1 cellular context compared by ENCODE assay signal in the genomic region with DNA sequence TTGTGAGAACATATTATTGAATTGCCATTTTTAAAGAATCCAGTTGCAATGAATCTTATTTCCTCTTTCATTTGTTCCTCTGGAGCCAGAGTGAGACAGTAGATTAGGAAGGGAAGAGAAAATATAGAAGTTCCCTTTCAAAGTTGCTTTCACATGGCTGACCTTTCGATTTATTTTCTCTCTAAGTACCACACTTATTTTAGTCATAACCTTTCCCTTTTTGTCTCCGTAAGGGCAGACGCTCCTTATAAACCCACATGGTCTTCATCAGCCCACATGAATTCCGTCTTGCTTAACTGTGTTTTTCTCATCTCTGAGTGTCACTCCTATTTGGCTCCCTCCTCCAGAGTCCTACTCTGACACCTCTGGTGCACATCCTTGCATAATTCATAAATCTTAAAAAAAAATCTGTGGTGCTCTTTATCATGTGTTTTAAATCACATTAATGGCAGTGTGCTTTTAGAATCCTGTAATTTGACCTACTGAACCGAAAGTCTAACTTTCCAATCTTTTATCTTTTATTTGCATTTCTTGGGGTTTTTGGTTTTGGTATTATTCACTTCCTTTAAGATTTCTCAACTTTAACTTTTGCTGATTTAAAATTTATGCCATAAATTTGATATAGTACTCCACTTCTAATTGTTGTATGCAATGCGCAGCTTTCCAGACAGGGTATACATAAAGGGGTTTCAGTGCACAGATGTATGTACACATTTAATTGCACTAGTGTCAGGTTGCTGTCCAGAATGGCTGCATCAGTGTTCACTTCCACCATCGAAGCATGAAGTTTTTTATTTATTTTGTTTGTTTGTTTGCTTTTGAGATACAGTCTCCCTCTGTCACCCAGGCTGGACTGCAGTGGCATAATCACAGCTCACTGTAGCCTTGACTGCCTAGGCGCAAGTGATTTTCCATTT.
TF ChIP-seq lines count a peak whose summit lies in the region.

No MANE protein-coding gene starts in this region.

TF ChIP-seq in GM12878, 131 proteins besides CTCF, POLR2A, EP300 and RAD21:
- TF ChIP-seq JUNB (IDR thresholded peaks at IDR 0.05) (0 out of 2 replicates have a peak, but pooled peaks have one; percentile 46), HDAC6 (IDR thresholded peaks at IDR 0.05; ENCODE audit: unreplicated experiment) (no peak), MTA3 (IDR thresholded peaks at IDR 0.05; ENCODE audit: borderline replicate concordance, low read length) (no peak), MYB (IDR thresholded peaks at IDR 0.05; ENCODE audit: borderline replicate concordance, low read depth, low read length) (no peak), MTA2 (IDR thresholded peaks at IDR 0.05; ENCODE audit: low read depth) (peak; percentile 20; the same call in 1 of the 2 replicates), ATF7 (IDR thresholded peaks at IDR 0.05; ENCODE audit: low read depth) (0 out of 2 replicates have a peak, but pooled peaks have one; percentile 10), CBX3 (IDR thresholded peaks at IDR 0.05; ENCODE audit: borderline replicate concordance, low read depth) (no peak), CEBPB (IDR thresholded peaks at IDR 0.05; ENCODE audit: borderline replicate concordance in 1 of 2, low read depth in 2 of 2, low read length in 2 of 2) (no peak), MEF2A (IDR thresholded peaks at IDR 0.05; ENCODE audit: insufficient read depth, low read depth, low read length) (0 out of 2 replicates have a peak, but pooled peaks have one; percentile 34), RBBP5 (conservative IDR thresholded peaks at IDR 0.05) (no peak), RELA (IDR thresholded peaks at IDR 0.05; ENCODE audit: borderline replicate concordance, partially characterized antibody) (no peak), TCF12 (IDR thresholded peaks at IDR 0.05; ENCODE audit: low read depth, low read length) (no peak), ASH2L (IDR thresholded peaks at IDR 0.05; ENCODE audit: borderline replicate concordance, low read depth) (no peak), GABPA (IDR thresholded peaks at IDR 0.05; ENCODE audit: low read depth) (no peak), ZNF207 (IDR thresholded peaks at IDR 0.05; ENCODE audit: borderline replicate concordance) (no peak), TBL1XR1 (IDR thresholded peaks at IDR 0.05; ENCODE audit: low read depth, low read length) (no peak), FOXK2 (IDR thresholded peaks at IDR 0.05) (no peak), ZNF384 (IDR thresholded peaks at IDR 0.05; ENCODE audit: borderline replicate concordance, low read depth, low read length) (0 out of 2 replicates have a peak, but pooled peaks have one; percentile 17), IKZF1 (conservative IDR thresholded peaks at IDR 0.05) (peak; percentile 62), NR2C1 (IDR thresholded peaks at IDR 0.05) (0 out of 2 replicates have a peak, but pooled peaks have one; percentile 5), CBFB (IDR thresholded peaks at IDR 0.05; ENCODE audit: low read depth) (0 out of 2 replicates have a peak, but pooled peaks have one; percentile 39), POU2F2 (IDR thresholded peaks at IDR 0.05; ENCODE audit: borderline replicate concordance, low read depth, low read length) (no peak; the same call in 2 of the 3 replicates), IKZF2 (IDR thresholded peaks at IDR 0.05) (peak in 1 of 2 experiments; percentile 35; a peak in 1 of 4 replicates), BCL11A (IDR thresholded peaks at IDR 0.05; ENCODE audit: low read depth, low read length) (peak; percentile 7; the same call in 1 of the 2 replicates), BMI1 (IDR thresholded peaks at IDR 0.05; ENCODE audit: borderline replicate concordance) (no peak), TCF7 (IDR thresholded peaks at IDR 0.05; ENCODE audit: borderline replicate concordance) (peak; percentile 31; the same call in 1 of the 2 replicates), EED (IDR thresholded peaks at IDR 0.05; ENCODE audit: low read depth) (no peak), CHD4 (IDR thresholded peaks at IDR 0.05) (no peak), EZH2 (IDR thresholded peaks at IDR 0.05; ENCODE audit: borderline replicate concordance, control insufficient read depth, low read depth, low read length) (no peak), ZNF24 (IDR thresholded peaks at IDR 0.05) (peak; percentile 70), CBX5 (IDR thresholded peaks at IDR 0.05; ENCODE audit: low read depth) (peak; percentile 35; the same call in 1 of the 2 replicates), MEF2B (IDR thresholded peaks at IDR 0.05; ENCODE audit: partially characterized antibody, poor library complexity, severe bottlenecking) (peak; percentile 12), ETV6 (conservative IDR thresholded peaks at IDR 0.05 in 1 of 2, IDR thresholded peaks at IDR 0.05 in 1 of 2; ENCODE audit: borderline replicate concordance in 1 of 2, low read depth in 1 of 2) (peak in 1 of 2 experiments; percentile 23; a peak in 1 of 4 replicates), YY1 (IDR thresholded peaks at IDR 0.05; ENCODE audit: low read depth, low read length) (0 out of 2 replicates have a peak, but pooled peaks have one; percentile 4), NFXL1 (IDR thresholded peaks at IDR 0.05; ENCODE audit: borderline replicate concordance) (no peak), RUNX3 (IDR thresholded peaks at IDR 0.05; ENCODE audit: low read length) (peak; percentile 59), NFIC (IDR thresholded peaks at IDR 0.05; ENCODE audit: low read depth, low read length) (peak; percentile 80), KAT2A (conservative IDR thresholded peaks at IDR 0.05; ENCODE audit: control insufficient read depth, low read depth, low read length) (no peak), NR2F1 (conservative IDR thresholded peaks at IDR 0.05) (peak; percentile 76), PML (IDR thresholded peaks at IDR 0.05; ENCODE audit: low read length) (peak; percentile 45; the same call in 1 of the 2 replicates)
- TF ChIP-seq, protein P1, sequence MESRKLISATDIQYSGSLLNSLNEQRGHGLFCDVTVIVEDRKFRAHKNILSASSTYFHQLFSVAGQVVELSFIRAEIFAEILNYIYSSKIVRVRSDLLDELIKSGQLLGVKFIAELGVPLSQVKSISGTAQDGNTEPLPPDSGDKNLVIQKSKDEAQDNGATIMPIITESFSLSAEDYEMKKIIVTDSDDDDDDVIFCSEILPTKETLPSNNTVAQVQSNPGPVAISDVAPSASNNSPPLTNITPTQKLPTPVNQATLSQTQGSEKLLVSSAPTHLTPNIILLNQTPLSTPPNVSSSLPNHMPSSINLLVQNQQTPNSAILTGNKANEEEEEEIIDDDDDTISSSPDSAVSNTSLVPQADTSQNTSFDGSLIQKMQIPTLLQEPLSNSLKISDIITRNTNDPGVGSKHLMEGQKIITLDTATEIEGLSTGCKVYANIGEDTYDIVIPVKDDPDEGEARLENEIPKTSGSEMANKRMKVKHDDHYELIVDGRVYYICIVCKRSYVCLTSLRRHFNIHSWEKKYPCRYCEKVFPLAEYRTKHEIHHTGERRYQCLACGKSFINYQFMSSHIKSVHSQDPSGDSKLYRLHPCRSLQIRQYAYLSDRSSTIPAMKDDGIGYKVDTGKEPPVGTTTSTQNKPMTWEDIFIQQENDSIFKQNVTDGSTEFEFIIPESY (IDR thresholded peaks at IDR 0.05), result no peak
- TF ChIP-seq, protein P2, sequence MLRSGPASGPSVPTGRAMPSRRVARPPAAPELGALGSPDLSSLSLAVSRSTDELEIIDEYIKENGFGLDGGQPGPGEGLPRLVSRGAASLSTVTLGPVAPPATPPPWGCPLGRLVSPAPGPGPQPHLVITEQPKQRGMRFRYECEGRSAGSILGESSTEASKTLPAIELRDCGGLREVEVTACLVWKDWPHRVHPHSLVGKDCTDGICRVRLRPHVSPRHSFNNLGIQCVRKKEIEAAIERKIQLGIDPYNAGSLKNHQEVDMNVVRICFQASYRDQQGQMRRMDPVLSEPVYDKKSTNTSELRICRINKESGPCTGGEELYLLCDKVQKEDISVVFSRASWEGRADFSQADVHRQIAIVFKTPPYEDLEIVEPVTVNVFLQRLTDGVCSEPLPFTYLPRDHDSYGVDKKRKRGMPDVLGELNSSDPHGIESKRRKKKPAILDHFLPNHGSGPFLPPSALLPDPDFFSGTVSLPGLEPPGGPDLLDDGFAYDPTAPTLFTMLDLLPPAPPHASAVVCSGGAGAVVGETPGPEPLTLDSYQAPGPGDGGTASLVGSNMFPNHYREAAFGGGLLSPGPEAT (IDR thresholded peaks at IDR 0.05; ENCODE audit: low read depth), result peak; percentile 44; the same call in 1 of the 2 replicates
- TF ChIP-seq, protein P3, sequence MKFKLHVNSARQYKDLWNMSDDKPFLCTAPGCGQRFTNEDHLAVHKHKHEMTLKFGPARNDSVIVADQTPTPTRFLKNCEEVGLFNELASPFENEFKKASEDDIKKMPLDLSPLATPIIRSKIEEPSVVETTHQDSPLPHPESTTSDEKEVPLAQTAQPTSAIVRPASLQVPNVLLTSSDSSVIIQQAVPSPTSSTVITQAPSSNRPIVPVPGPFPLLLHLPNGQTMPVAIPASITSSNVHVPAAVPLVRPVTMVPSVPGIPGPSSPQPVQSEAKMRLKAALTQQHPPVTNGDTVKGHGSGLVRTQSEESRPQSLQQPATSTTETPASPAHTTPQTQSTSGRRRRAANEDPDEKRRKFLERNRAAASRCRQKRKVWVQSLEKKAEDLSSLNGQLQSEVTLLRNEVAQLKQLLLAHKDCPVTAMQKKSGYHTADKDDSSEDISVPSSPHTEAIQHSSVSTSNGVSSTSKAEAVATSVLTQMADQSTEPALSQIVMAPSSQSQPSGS (IDR thresholded peaks at IDR 0.05; ENCODE audit: low read length), result peak; percentile 62
- TF ChIP-seq, protein P4, sequence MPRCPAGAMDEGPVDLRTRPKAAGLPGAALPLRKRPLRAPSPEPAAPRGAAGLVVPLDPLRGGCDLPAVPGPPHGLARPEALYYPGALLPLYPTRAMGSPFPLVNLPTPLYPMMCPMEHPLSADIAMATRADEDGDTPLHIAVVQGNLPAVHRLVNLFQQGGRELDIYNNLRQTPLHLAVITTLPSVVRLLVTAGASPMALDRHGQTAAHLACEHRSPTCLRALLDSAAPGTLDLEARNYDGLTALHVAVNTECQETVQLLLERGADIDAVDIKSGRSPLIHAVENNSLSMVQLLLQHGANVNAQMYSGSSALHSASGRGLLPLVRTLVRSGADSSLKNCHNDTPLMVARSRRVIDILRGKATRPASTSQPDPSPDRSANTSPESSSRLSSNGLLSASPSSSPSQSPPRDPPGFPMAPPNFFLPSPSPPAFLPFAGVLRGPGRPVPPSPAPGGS (IDR thresholded peaks at IDR 0.05; ENCODE audit: borderline replicate concordance, insufficient read depth, low read depth, low read length, poor library complexity, severe bottlenecking), result no peak
- TF ChIP-seq, protein P5, sequence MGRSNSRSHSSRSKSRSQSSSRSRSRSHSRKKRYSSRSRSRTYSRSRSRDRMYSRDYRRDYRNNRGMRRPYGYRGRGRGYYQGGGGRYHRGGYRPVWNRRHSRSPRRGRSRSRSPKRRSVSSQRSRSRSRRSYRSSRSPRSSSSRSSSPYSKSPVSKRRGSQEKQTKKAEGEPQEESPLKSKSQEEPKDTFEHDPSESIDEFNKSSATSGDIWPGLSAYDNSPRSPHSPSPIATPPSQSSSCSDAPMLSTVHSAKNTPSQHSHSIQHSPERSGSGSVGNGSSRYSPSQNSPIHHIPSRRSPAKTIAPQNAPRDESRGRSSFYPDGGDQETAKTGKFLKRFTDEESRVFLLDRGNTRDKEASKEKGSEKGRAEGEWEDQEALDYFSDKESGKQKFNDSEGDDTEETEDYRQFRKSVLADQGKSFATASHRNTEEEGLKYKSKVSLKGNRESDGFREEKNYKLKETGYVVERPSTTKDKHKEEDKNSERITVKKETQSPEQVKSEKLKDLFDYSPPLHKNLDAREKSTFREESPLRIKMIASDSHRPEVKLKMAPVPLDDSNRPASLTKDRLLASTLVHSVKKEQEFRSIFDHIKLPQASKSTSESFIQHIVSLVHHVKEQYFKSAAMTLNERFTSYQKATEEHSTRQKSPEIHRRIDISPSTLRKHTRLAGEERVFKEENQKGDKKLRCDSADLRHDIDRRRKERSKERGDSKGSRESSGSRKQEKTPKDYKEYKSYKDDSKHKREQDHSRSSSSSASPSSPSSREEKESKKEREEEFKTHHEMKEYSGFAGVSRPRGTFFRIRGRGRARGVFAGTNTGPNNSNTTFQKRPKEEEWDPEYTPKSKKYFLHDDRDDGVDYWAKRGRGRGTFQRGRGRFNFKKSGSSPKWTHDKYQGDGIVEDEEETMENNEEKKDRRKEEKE (IDR thresholded peaks at IDR 0.05), result no peak
- TF ChIP-seq, protein P6, sequence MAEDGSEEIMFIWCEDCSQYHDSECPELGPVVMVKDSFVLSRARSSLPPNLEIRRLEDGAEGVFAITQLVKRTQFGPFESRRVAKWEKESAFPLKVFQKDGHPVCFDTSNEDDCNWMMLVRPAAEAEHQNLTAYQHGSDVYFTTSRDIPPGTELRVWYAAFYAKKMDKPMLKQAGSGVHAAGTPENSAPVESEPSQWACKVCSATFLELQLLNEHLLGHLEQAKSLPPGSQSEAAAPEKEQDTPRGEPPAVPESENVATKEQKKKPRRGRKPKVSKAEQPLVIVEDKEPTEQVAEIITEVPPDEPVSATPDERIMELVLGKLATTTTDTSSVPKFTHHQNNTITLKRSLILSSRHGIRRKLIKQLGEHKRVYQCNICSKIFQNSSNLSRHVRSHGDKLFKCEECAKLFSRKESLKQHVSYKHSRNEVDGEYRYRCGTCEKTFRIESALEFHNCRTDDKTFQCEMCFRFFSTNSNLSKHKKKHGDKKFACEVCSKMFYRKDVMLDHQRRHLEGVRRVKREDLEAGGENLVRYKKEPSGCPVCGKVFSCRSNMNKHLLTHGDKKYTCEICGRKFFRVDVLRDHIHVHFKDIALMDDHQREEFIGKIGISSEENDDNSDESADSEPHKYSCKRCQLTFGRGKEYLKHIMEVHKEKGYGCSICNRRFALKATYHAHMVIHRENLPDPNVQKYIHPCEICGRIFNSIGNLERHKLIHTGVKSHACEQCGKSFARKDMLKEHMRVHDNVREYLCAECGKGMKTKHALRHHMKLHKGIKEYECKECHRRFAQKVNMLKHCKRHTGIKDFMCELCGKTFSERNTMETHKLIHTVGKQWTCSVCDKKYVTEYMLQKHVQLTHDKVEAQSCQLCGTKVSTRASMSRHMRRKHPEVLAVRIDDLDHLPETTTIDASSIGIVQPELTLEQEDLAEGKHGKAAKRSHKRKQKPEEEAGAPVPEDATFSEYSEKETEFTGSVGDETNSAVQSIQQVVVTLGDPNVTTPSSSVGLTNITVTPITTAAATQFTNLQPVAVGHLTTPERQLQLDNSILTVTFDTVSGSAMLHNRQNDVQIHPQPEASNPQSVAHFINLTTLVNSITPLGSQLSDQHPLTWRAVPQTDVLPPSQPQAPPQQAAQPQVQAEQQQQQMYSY (CRISPR knock-in tag; IDR thresholded peaks at IDR 0.05), result no peak
- TF ChIP-seq, protein P7, sequence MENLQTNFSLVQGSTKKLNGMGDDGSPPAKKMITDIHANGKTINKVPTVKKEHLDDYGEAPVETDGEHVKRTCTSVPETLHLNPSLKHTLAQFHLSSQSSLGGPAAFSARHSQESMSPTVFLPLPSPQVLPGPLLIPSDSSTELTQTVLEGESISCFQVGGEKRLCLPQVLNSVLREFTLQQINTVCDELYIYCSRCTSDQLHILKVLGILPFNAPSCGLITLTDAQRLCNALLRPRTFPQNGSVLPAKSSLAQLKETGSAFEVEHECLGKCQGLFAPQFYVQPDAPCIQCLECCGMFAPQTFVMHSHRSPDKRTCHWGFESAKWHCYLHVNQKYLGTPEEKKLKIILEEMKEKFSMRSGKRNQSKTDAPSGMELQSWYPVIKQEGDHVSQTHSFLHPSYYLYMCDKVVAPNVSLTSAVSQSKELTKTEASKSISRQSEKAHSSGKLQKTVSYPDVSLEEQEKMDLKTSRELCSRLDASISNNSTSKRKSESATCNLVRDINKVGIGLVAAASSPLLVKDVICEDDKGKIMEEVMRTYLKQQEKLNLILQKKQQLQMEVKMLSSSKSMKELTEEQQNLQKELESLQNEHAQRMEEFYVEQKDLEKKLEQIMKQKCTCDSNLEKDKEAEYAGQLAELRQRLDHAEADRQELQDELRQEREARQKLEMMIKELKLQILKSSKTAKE (IDR thresholded peaks at IDR 0.05; ENCODE audit: low read depth, poor library complexity, severe bottlenecking), result peak; percentile 43
TF ChIP-seq in GM12878: peak in this region for 23.
